In the genomic region with DNA sequence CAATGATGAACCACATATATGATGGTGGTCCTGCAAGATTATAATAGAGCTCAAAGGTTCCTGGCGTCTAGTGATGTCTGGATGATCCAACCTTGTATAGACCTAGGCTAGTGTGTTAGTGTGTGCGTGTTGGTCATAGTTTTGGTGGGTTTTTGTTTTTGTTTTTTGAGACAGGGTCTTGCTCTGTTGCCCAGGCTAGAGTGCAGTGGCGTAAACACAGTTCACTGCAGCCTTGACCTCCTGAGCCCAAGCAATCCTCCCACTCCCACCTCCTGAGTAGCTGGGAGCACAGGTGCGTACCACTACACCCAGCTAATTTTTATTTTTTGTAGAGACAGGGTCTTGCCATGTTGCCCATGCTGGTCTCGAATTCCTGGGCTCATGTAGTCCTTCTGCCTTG, we compare ENCODE assay signal across 1 cellular context.
TF ChIP-seq lines count a peak whose summit lies in the region.

No MANE protein-coding gene starts in this region.

TF ChIP-seq in K562, 482 proteins besides CTCF, POLR2A, EP300 and RAD21:
- TF ChIP-seq, protein P1, sequence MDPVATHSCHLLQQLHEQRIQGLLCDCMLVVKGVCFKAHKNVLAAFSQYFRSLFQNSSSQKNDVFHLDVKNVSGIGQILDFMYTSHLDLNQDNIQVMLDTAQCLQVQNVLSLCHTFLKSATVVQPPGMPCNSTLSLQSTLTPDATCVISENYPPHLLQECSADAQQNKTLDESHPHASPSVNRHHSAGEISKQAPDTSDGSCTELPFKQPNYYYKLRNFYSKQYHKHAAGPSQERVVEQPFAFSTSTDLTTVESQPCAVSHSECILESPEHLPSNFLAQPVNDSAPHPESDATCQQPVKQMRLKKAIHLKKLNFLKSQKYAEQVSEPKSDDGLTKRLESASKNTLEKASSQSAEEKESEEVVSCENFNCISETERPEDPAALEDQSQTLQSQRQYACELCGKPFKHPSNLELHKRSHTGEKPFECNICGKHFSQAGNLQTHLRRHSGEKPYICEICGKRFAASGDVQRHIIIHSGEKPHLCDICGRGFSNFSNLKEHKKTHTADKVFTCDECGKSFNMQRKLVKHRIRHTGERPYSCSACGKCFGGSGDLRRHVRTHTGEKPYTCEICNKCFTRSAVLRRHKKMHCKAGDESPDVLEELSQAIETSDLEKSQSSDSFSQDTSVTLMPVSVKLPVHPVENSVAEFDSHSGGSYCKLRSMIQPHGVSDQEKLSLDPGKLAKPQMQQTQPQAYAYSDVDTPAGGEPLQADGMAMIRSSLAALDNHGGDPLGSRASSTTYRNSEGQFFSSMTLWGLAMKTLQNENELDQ (CRISPR knock-in tag; IDR thresholded peaks at IDR 0.05; ENCODE audit: borderline replicate concordance) = no peak
- TF ChIP-seq SNRNP70 (optimal IDR thresholded peaks at IDR 0.05; ENCODE audit: low read depth, low read length) (no peak), ZNF217 (CRISPR knock-in tag; IDR thresholded peaks at IDR 0.05) (no peak), ZNF407 (IDR thresholded peaks at IDR 0.05; ENCODE audit: low read depth) (no peak), ZNF23 (CRISPR knock-in tag; IDR thresholded peaks at IDR 0.05) (no peak), DEAF1 (CRISPR knock-in tag; IDR thresholded peaks at IDR 0.05) (no peak), TSC22D4 (tag; IDR thresholded peaks at IDR 0.05) (no peak), MAFG (tag; conservative IDR thresholded peaks at IDR 0.05) (no peak), TEAD1 (CRISPR knock-in tag; IDR thresholded peaks at IDR 0.05) (no peak), CREB5 (CRISPR knock-in tag; IDR thresholded peaks at IDR 0.05) (no peak), BACH1 (tag; IDR thresholded peaks at IDR 0.05) (no peak), SNAPC5 (CRISPR knock-in tag; IDR thresholded peaks at IDR 0.05) (no peak), ZNF431 (CRISPR knock-in tag; IDR thresholded peaks at IDR 0.05) (no peak), ZZZ3 (IDR thresholded peaks at IDR 0.05) (no peak), MCM5 (IDR thresholded peaks at IDR 0.05; ENCODE audit: low read depth) (no peak), ZNF408 (CRISPR knock-in tag; IDR thresholded peaks at IDR 0.05; ENCODE audit: low read depth) (no peak), HMGN3 (IDR thresholded peaks at IDR 0.05; ENCODE audit: borderline replicate concordance, extremely low read depth, insufficient read length, low read depth, low read length) (no peak)
